Comparison of ENCODE assay signal across 1 cellular context in the genomic region with DNA sequence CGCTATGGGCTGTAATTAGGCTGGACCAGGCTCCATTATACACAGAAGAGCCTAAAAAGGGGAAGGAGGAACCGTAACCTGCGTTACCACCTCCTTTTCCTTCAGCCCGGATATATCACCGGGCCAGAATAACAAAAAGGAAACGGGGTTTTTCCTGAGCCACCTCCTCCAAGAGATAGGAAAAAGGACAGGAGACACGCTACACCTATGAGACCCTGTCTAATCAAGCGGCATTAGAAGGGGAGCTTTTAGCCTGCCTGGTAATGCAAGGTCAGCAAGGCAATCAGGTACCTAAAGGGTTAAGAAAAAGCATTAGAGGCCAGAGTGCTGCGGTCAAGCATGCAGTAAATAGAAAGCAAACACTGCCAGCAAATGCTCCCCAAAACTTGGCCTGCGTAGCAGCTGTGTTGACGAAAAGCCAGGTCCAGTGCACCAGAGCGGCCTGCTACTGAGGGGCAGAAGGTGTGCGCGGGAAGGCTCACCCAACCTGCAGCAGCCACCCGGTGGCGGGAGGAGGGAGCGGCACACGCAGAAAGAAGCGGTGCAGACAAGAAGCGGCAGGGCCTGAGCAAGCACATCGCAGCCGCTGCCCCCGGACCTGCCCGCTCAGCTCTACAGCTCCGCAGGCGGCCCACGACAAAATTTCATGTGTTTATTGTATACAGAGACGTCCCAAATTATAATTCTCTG.
TF ChIP-seq lines count a peak whose summit lies in the region.

No MANE protein-coding gene starts in this region.

TF ChIP-seq in GM23338, 12 proteins besides CTCF, POLR2A, EP300 and RAD21 (continued from another document):
- TF ChIP-seq, protein P1, sequence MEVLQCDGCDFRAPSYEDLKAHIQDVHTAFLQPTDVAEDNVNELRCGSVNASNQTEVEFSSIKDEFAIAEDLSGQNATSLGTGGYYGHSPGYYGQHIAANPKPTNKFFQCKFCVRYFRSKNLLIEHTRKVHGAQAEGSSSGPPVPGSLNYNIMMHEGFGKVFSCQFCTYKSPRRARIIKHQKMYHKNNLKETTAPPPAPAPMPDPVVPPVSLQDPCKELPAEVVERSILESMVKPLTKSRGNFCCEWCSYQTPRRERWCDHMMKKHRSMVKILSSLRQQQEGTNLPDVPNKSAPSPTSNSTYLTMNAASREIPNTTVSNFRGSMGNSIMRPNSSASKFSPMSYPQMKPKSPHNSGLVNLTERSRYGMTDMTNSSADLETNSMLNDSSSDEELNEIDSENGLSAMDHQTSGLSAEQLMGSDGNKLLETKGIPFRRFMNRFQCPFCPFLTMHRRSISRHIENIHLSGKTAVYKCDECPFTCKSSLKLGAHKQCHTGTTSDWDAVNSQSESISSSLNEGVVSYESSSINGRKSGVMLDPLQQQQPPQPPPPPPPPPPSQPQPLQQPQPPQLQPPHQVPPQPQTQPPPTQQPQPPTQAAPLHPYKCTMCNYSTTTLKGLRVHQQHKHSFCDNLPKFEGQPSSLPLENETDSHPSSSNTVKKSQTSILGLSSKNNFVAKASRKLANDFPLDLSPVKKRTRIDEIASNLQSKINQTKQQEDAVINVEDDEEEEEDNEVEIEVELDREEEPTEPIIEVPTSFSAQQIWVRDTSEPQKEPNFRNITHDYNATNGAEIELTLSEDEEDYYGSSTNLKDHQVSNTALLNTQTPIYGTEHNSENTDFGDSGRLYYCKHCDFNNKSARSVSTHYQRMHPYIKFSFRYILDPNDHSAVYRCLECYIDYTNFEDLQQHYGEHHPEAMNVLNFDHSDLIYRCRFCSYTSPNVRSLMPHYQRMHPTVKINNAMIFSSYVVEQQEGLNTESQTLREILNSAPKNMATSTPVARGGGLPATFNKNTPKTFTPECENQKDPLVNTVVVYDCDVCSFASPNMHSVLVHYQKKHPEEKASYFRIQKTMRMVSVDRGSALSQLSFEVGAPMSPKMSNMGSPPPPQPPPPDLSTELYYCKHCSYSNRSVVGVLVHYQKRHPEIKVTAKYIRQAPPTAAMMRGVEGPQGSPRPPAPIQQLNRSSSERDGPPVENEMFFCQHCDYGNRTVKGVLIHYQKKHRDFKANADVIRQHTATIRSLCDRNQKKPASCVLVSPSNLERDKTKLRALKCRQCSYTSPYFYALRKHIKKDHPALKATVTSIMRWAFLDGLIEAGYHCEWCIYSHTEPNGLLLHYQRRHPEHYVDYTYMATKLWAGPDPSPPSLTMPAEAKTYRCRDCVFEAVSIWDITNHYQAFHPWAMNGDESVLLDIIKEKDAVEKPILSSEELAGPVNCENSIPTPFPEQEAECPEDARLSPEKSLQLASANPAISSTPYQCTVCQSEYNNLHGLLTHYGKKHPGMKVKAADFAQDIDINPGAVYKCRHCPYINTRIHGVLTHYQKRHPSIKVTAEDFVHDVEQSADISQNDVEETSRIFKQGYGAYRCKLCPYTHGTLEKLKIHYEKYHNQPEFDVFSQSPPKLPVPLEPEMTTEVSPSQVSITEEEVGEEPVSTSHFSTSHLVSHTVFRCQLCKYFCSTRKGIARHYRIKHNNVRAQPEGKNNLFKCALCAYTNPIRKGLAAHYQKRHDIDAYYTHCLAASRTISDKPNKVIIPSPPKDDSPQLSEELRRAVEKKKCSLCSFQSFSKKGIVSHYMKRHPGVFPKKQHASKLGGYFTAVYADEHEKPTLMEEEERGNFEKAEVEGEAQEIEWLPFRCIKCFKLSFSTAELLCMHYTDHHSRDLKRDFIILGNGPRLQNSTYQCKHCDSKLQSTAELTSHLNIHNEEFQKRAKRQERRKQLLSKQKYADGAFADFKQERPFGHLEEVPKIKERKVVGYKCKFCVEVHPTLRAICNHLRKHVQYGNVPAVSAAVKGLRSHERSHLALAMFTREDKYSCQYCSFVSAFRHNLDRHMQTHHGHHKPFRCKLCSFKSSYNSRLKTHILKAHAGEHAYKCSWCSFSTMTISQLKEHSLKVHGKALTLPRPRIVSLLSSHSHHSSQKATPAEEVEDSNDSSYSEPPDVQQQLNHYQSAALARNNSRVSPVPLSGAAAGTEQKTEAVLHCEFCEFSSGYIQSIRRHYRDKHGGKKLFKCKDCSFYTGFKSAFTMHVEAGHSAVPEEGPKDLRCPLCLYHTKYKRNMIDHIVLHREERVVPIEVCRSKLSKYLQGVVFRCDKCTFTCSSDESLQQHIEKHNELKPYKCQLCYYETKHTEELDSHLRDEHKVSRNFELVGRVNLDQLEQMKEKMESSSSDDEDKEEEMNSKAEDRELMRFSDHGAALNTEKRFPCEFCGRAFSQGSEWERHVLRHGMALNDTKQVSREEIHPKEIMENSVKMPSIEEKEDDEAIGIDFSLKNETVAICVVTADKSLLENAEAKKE (CRISPR knock-in tag; IDR thresholded peaks at IDR 0.05): no peak
- TF ChIP-seq, protein P2, sequence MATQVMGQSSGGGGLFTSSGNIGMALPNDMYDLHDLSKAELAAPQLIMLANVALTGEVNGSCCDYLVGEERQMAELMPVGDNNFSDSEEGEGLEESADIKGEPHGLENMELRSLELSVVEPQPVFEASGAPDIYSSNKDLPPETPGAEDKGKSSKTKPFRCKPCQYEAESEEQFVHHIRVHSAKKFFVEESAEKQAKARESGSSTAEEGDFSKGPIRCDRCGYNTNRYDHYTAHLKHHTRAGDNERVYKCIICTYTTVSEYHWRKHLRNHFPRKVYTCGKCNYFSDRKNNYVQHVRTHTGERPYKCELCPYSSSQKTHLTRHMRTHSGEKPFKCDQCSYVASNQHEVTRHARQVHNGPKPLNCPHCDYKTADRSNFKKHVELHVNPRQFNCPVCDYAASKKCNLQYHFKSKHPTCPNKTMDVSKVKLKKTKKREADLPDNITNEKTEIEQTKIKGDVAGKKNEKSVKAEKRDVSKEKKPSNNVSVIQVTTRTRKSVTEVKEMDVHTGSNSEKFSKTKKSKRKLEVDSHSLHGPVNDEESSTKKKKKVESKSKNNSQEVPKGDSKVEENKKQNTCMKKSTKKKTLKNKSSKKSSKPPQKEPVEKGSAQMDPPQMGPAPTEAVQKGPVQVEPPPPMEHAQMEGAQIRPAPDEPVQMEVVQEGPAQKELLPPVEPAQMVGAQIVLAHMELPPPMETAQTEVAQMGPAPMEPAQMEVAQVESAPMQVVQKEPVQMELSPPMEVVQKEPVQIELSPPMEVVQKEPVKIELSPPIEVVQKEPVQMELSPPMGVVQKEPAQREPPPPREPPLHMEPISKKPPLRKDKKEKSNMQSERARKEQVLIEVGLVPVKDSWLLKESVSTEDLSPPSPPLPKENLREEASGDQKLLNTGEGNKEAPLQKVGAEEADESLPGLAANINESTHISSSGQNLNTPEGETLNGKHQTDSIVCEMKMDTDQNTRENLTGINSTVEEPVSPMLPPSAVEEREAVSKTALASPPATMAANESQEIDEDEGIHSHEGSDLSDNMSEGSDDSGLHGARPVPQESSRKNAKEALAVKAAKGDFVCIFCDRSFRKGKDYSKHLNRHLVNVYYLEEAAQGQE (IDR thresholded peaks at IDR 0.05; ENCODE audit: unreplicated experiment): no peak
- no peak for TF ChIP-seq CREB1 (CRISPR knock-in tag; IDR thresholded peaks at IDR 0.05; ENCODE audit: low read depth)
